8 cellular contexts compared by ENCODE assay signal in the genomic region with DNA sequence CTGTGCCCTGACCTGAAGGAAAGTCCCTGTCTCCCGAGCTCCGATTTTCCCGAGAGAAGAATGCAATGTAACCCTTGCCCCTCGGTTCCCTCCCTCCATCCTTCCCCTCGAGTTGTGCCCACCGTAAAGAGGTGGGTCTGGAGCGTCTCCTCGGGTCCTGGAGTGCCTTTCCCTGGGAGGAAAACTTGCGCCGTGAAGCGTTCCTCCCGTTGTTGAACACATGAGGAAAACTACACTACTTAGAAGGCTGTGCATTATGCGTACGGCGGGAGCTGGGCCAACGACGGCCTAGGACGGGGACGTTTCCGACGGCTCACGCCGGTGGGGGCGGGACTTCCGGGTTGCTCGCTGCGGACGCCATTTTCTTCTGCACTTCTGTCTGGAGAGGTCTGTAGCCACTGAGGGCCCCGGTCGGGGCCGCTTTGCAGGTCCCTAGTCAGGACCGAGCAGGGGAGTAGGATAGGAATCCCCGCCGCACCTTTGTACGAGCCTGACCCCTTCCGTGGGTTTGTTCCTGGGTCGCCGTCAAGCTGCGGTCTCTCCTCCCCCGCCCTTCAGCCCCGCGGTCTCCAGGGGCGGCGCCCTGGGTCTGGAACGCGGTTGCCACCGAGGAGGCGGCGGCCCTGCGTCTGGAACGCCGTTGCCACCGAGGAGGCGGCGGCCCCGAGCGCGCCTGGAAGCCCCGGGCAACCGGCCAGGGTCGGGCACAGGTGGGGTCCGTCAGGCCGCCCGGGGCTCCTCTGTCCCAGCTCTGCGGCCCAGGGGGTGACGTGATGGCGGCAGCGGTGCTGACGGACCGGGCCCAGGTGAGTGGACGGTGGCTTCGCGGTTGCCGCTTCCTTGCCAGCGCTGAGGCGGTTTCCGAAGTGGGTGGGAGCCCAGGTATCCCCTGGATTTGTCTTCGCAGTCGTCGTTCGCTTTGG. TPM values are rescaled to one million over a fixed set of nuclear protein-coding genes. Genes with fewer than 3 reads are reported as not detected.
DNase-seq lines count a peak whose midpoint lies in the region; ATAC-seq and TF ChIP-seq lines count a peak whose summit lies in the region.

A gene (plus strand): TSS at position 360 of the 923 bp plus-strand sequence. CDS start 414 bp downstream, at position 774.

- no peak for TF ChIP-seq EP300 in Ishikawa (IDR thresholded peaks at IDR 0.05; ENCODE audit: borderline replicate concordance)

- peak within 1 kb of the TSS; percentile 93 for H3K4me3 Mint-ChIP-seq in natural killer cell

- peaks cover 20% of the 10 kb centered on the region for H3K36me3 Mint-ChIP-seq in natural killer cell

- peak; percentile 8 for DNase-seq in DMS153 treated with DMSO at 0.1 percent for 48 hours (lab: John Stamatoyannopoulos, UW; ENCODE audit: unreplicated experiment)
- DNase-seq in RKO (ENCODE audit: low spot score) = peak; percentile 87
- peak; percentile 85 for DNase-seq in activated T-helper 9 cell treated with anti-CD3 and anti-CD28 coated beads, Interleukin-2, amount 50 U/mL, for 16 hours (ENCODE audit: low read depth)
- peak; percentile 91 for DNase-seq in fibroblast of pulmonary artery (ENCODE audit: low read depth)
- DNase-seq in natural killer cell = peak; percentile 88
- DNase-seq in stimulated activated naive CD4-positive, alpha-beta T cell (lab: John Stamatoyannopoulos, UW) = peak; percentile 75 to 92 (median 80)

- no peak for TF ChIP-seq RAD21 in Ishikawa (IDR thresholded peaks at IDR 0.05; ENCODE audit: low read depth)

- peaks cover 8 to 11% of the 10 kb centered on the region in 2 donors for H3K27me3 Mint-ChIP-seq in natural killer cell (ENCODE audit: low read depth in 2 of 2)

- H3K4me1 Mint-ChIP-seq in natural killer cell = peaks cover 24 to 32% of the 10 kb centered on the region in 2 donors

- H3K4me3 ChIP-seq in fibroblast of pulmonary artery (replicated peaks; ENCODE audit: low read depth, low read length) = peak within 1 kb of the TSS; percentile 93

- intact Hi-C loops in natural killer cell (cut with micrococcal nuclease) = loop anchor here (2.0 kb wide), 1 partner anchor 89 kb away; a partner anchor contains a TSS

- peaks cover 2 to 3% of the 10 kb centered on the region in 2 donors for H3K9me3 Mint-ChIP-seq in natural killer cell

- TF ChIP-seq CTCF in fibroblast of pulmonary artery (IDR thresholded peaks at IDR 0.05; ENCODE audit: low read length, missing control alignments) (no peak), natural killer cell (IDR thresholded peaks at IDR 0.05) (no peak)

- ATAC-seq in GM21528 (IDR thresholded peaks at IDR 0.05; ENCODE audit: low FRiP score, unreplicated experiment) (peak; percentile 97), natural killer cell (peak; percentile 85 to 94 (median 93))

- H3K27ac Mint-ChIP-seq in natural killer cell = peak within 1 kb of the TSS; percentile 90 to 94

TF ChIP-seq in Ishikawa, 13 proteins besides CTCF, POLR2A, EP300 and RAD21:
- no peak for TF ChIP-seq FOXM1 (IDR thresholded peaks at IDR 0.05; ENCODE audit: borderline replicate concordance, low read depth)
- no peak for TF ChIP-seq CEBPB (IDR thresholded peaks at IDR 0.05)
- peak; percentile 10; the same call in 1 of the 2 replicates for TF ChIP-seq EGR1 (IDR thresholded peaks at IDR 0.05)
- TF ChIP-seq ZBTB7A (IDR thresholded peaks at IDR 0.05; ENCODE audit: low read depth) = 0 out of 2 replicates have a peak, but pooled peaks have one; percentile 54
- peak; percentile 92 for TF ChIP-seq YY1 (IDR thresholded peaks at IDR 0.05; ENCODE audit: low read depth)
- TF ChIP-seq TAF1 (IDR thresholded peaks at IDR 0.05; ENCODE audit: low read depth) = peak; percentile 74
- TF ChIP-seq TCF12 (IDR thresholded peaks at IDR 0.05; ENCODE audit: low read depth) = no peak
- peak; percentile 64; the same call in 1 of the 2 replicates for TF ChIP-seq NFIC (IDR thresholded peaks at IDR 0.05)
- no peak for TF ChIP-seq CREB1 (IDR thresholded peaks at IDR 0.05; ENCODE audit: low read depth)
- TF ChIP-seq, protein P1, sequence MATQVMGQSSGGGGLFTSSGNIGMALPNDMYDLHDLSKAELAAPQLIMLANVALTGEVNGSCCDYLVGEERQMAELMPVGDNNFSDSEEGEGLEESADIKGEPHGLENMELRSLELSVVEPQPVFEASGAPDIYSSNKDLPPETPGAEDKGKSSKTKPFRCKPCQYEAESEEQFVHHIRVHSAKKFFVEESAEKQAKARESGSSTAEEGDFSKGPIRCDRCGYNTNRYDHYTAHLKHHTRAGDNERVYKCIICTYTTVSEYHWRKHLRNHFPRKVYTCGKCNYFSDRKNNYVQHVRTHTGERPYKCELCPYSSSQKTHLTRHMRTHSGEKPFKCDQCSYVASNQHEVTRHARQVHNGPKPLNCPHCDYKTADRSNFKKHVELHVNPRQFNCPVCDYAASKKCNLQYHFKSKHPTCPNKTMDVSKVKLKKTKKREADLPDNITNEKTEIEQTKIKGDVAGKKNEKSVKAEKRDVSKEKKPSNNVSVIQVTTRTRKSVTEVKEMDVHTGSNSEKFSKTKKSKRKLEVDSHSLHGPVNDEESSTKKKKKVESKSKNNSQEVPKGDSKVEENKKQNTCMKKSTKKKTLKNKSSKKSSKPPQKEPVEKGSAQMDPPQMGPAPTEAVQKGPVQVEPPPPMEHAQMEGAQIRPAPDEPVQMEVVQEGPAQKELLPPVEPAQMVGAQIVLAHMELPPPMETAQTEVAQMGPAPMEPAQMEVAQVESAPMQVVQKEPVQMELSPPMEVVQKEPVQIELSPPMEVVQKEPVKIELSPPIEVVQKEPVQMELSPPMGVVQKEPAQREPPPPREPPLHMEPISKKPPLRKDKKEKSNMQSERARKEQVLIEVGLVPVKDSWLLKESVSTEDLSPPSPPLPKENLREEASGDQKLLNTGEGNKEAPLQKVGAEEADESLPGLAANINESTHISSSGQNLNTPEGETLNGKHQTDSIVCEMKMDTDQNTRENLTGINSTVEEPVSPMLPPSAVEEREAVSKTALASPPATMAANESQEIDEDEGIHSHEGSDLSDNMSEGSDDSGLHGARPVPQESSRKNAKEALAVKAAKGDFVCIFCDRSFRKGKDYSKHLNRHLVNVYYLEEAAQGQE (IDR thresholded peaks at IDR 0.05; ENCODE audit: low read depth) = no peak
- TF ChIP-seq, protein P2, sequence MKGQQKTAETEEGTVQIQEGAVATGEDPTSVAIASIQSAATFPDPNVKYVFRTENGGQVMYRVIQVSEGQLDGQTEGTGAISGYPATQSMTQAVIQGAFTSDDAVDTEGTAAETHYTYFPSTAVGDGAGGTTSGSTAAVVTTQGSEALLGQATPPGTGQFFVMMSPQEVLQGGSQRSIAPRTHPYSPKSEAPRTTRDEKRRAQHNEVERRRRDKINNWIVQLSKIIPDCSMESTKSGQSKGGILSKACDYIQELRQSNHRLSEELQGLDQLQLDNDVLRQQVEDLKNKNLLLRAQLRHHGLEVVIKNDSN (IDR thresholded peaks at IDR 0.05) = no peak
- TF ChIP-seq, protein P3, sequence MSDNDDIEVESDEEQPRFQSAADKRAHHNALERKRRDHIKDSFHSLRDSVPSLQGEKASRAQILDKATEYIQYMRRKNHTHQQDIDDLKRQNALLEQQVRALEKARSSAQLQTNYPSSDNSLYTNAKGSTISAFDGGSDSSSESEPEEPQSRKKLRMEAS (IDR thresholded peaks at IDR 0.05) = peak; percentile 71
- no peak for TF ChIP-seq TEAD4 (IDR thresholded peaks at IDR 0.05)

RNA-seq across cellular contexts. Expression of the gene that starts here (rescaled TPM):
- total RNA-seq in natural killer cell = 10 to 100 TPM; 50.4 to 62.1 (median 54.2) TPM

Comparison
In these comparisons a context has a peak if more than half of its experiments do, and no peak if none do; other contexts are left out.
1. Peak in every context shown above with its lines: DNase-seq, ATAC-seq and H3K4me3 ChIP-seq.
2. DNase-seq: peak in every context shown above with its lines; median percentile 91 in fibroblast of pulmonary artery; 88 in natural killer cell; 87 in RKO; 85 in activated T-helper 9 cell treated with anti-CD3 and anti-CD28 coated beads, Interleukin-2, amount 50 U/mL, for 16 hours; 80 in stimulated activated naive CD4-positive, alpha-beta T cell; 8 in DMS153 treated with DMSO at 0.1 percent for 48 hours.